ENCODE assay signal across 8 cellular contexts in the genomic region with DNA sequence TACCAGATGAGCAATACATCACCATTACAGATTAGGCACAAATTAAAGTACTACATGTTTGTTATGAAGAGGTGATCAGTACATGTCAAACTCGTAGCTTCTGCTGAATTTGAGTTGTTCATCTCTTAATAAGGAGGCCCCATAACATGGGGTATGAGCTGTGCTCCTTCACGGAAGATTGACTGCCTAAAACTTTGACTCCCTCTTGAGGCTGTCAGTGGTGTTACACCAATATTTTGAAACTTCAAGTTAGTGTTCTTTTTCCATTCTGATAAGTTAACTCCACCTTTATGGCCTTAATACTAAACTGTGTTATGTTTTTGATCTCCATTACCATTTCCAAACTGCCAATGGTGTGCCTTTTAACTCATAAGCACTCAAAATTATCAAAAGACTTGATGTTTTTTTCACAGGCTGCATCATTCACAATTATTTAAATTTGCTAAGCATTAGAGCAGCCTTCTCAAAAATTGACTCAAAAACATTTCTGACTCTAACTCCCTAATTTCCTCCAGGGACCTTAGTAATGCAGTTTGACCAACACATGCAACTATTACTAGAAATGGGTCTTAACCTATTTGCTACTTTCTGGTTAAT.
DNase-seq lines count a peak whose midpoint lies in the region; ATAC-seq, FAIRE-seq and TF ChIP-seq lines count a peak whose summit lies in the region.

No MANE protein-coding gene starts in this region.

- CTCF ChIA-PET in PC-3 (lab: Charles Lee) = interaction anchor here (0.6 kb wide), 3 partner anchors 225 to 1597 kb away, joined by 3 read pairs; no protein-coding TSS in a partner anchor

- no peaks in the 10 kb centered on the region for H3K9me3 ChIP-seq in PC-3 (ENCODE audit: low read length)
- H3K9me3 ChIP-seq in small intestine (ENCODE audit: control insufficient read depth, low read depth) = no peaks in the 10 kb centered on the region

- no peaks in the 10 kb centered on the region for H3F3A ChIP-seq in PC-3 (ENCODE audit: low read length, unreplicated experiment)

- H3K27ac Mint-ChIP-seq in activated T-helper 1 cell treated with anti-CD3 and anti-CD28 coated beads, Interleukin-12 subunit alpha, Interleukin-12 subunit beta, Interleukin-2, Interleukin-4 antibody, amounts not matched to agents 30 ng/mL and 10 ng/mL and 1 ng/mL, durations not matched to agents 14 hours and 24 hours and 36 hours = no peak overlapping the region

- no peak overlapping the region for H3K9ac ChIP-seq in PC-3 (ENCODE audit: low read length)

- H3K27me3 ChIP-seq in PC-3 (ENCODE audit: low read length) = no peaks in the 10 kb centered on the region
- no peaks in the 10 kb centered on the region for H3K27me3 ChIP-seq in small intestine (ENCODE audit: control insufficient read depth in 2 of 2, insufficient read depth in 2 of 2, low read length in 2 of 2)

- no peaks in the 10 kb centered on the region for H3K4me1 Mint-ChIP-seq in activated T-helper 1 cell treated with anti-CD3 and anti-CD28 coated beads, Interleukin-12 subunit alpha, Interleukin-12 subunit beta, Interleukin-2, Interleukin-4 antibody, amounts not matched to agents 30 ng/mL and 10 ng/mL and 1 ng/mL, durations not matched to agents 14 hours and 24 hours and 36 hours (ENCODE audit: low read depth)

- no peaks in the 10 kb centered on the region for H4K20me1 ChIP-seq in PC-3 (ENCODE audit: low read length)

- no peak overlapping the region for H2AFZ ChIP-seq in PC-3 (ENCODE audit: low read length)

- no peaks in the 10 kb centered on the region for H3K36me3 Mint-ChIP-seq in activated T-helper 1 cell treated with anti-CD3 and anti-CD28 coated beads, Interleukin-12 subunit alpha, Interleukin-12 subunit beta, Interleukin-2, Interleukin-4 antibody, amounts not matched to agents 30 ng/mL and 10 ng/mL and 1 ng/mL, durations not matched to agents 14 hours and 24 hours and 36 hours (ENCODE audit: low read depth)

- intact Hi-C loops in PC-3 (cut with micrococcal nuclease) = loop anchor here (1.0 to 2.0 kb wide), 2 partner anchors 820 to 1166 kb away; no protein-coding TSS in a partner anchor
- intact Hi-C loops in activated T-helper 1 cell treated with anti-CD3 and anti-CD28 coated beads, Interleukin-12 subunit alpha, Interleukin-12 subunit beta, Interleukin-2, Interleukin-4 antibody, amounts not matched to agents 30 ng/mL and 10 ng/mL and 1 ng/mL, durations not matched to agents 14 hours and 24 hours and 36 hours (cut with micrococcal nuclease) = no loop called here

- no peaks in the 10 kb centered on the region for H3K4me1 ChIP-seq in PC-3 (ENCODE audit: insufficient read depth, low read length)
- no peaks in the 10 kb centered on the region for H3K4me1 ChIP-seq in small intestine (ENCODE audit: control insufficient read depth in 2 of 2, insufficient read depth in 1 of 2, low read depth in 1 of 2, low read length in 1 of 2)

- H3K9me2 ChIP-seq in PC-3 (replicated peaks; ENCODE audit: low read length) = no peaks in the 10 kb centered on the region

- H3K36me3 ChIP-seq in PC-3 (ENCODE audit: low read depth, low read length) (no peaks in the 10 kb centered on the region), small intestine (ENCODE audit: control insufficient read depth in 2 of 2, insufficient read depth in 2 of 2, low read length in 2 of 2) (no peaks in the 10 kb centered on the region)

- no peaks in the 10 kb centered on the region for H3K79me2 ChIP-seq in PC-3 (ENCODE audit: low read length)

- ATAC-seq in GM18868 (IDR thresholded peaks at IDR 0.05; ENCODE audit: unreplicated experiment) (peak; percentile 89), HG03135 (IDR thresholded peaks at IDR 0.05; ENCODE audit: unreplicated experiment) (peak; percentile 91), PC-3 (peak; percentile 31; the same call in 1 of the 2 replicates)

- peak; percentile 35 for DNase-seq in Ammon's horn (ENCODE audit: low spot score)
- peak; percentile 56 for DNase-seq in PC-3
- peak; percentile 79 for DNase-seq in fibroblast of pulmonary artery (ENCODE audit: low read depth)
- peak; percentile 1 for DNase-seq in small intestine
- DNase-seq in activated T-helper 1 cell treated with anti-CD3 and anti-CD28 coated beads, Interleukin-12 subunit alpha, Interleukin-12 subunit beta, Interleukin-2, Interleukin-4 antibody, amounts not matched to agents 30 ng/mL and 10 ng/mL and 1 ng/mL, durations not matched to agents 14 hours and 24 hours and 36 hours (ENCODE audit: low spot score) = no peak
- no peak for DNase-seq in activated CD8-positive, alpha-beta memory T cell treated with anti-CD3 and anti-CD28 coated beads, Interleukin-2, amount 50 U/mL, for 4 hours

- BruUV-seq in PC-3 (replicated peaks; lab: Mats Ljungman, UMichigan) = no TSS peak

- no peak overlapping the region for H3K27ac ChIP-seq in PC-3 (ENCODE audit: low read length)
- no peak overlapping the region for H3K27ac ChIP-seq in small intestine (ENCODE audit: low read depth in 1 of 2, low read length in 1 of 2)

- peak; percentile 75 for TF ChIP-seq CTCF in PC-3 (conservative IDR thresholded peaks at IDR 0.05; ENCODE audit: low read depth, low read length)
- TF ChIP-seq CTCF in fibroblast of pulmonary artery (IDR thresholded peaks at IDR 0.05; ENCODE audit: low read length, missing control alignments) = peak; percentile 92

- H3K4me3 Mint-ChIP-seq in activated T-helper 1 cell treated with anti-CD3 and anti-CD28 coated beads, Interleukin-12 subunit alpha, Interleukin-12 subunit beta, Interleukin-2, Interleukin-4 antibody, amounts not matched to agents 30 ng/mL and 10 ng/mL and 1 ng/mL, durations not matched to agents 14 hours and 24 hours and 36 hours = no peak overlapping the region

- WGBS in small intestine, 3 donors = 4 to 27% (median 5%) methylated on average over 2 of the region's 2 CpGs

- POLR2A ChIA-PET in PC-3 (lab: Charles Lee; ENCODE audit: unreplicated experiment) = no interaction called here

- no peak for FAIRE-seq in small intestine (lab: Jason Lieb, UNC)

- no peaks in the 10 kb centered on the region for H3K27me3 Mint-ChIP-seq in activated T-helper 1 cell treated with anti-CD3 and anti-CD28 coated beads, Interleukin-12 subunit alpha, Interleukin-12 subunit beta, Interleukin-2, Interleukin-4 antibody, amounts not matched to agents 30 ng/mL and 10 ng/mL and 1 ng/mL, durations not matched to agents 14 hours and 24 hours and 36 hours (ENCODE audit: insufficient read depth)

- no peak overlapping the region for H3K4me3 ChIP-seq in PC-3 (ENCODE audit: low read length)
- no peak overlapping the region for H3K4me3 ChIP-seq in fibroblast of pulmonary artery (replicated peaks; ENCODE audit: low read depth, low read length)
- no peak overlapping the region for H3K4me3 ChIP-seq in small intestine (ENCODE audit: low read depth in 1 of 2, low read length in 2 of 2)

- no peaks in the 10 kb centered on the region for H3K9me3 Mint-ChIP-seq in activated T-helper 1 cell treated with anti-CD3 and anti-CD28 coated beads, Interleukin-12 subunit alpha, Interleukin-12 subunit beta, Interleukin-2, Interleukin-4 antibody, amounts not matched to agents 30 ng/mL and 10 ng/mL and 1 ng/mL, durations not matched to agents 14 hours and 24 hours and 36 hours

- H3K4me2 ChIP-seq in PC-3 (ENCODE audit: low read length) = no peak overlapping the region

Comparison
In these comparisons a context has a peak if more than half of its experiments do, and no peak if none do; other contexts are left out.
1. DNase-seq: peak in Ammon's horn (single experiment), PC-3 (single experiment), fibroblast of pulmonary artery (single experiment) and small intestine (single experiment); none in activated T-helper 1 cell treated with anti-CD3 and anti-CD28 coated beads, Interleukin-12 subunit alpha, Interleukin-12 subunit beta, Interleukin-2, Interleukin-4 antibody, amounts not matched to agents 30 ng/mL and 10 ng/mL and 1 ng/mL, durations not matched to agents 14 hours and 24 hours and 36 hours (single experiment) and activated CD8-positive, alpha-beta memory T cell treated with anti-CD3 and anti-CD28 coated beads, Interleukin-2, amount 50 U/mL, for 4 hours (single experiment).
2. ATAC-seq: peak in every context shown above with its lines; median percentile 91 in HG03135; 89 in GM18868; 31 in PC-3.